In genomic region chr4:1837069-1837468, GRCh38 we compare ENCODE assay signal across 32 cellular contexts.
"Had no signal": no experiment of that assay in that cellular context is flagged by ENCODE, and none has a peak within 500 bp of the region (broad histone marks: within the 10 kb centered on the region; RNA-seq: fewer than 3 reads in every experiment).

No MANE protein-coding gene starts in this region.

- H3K4me1 Mint-ChIP-seq: brain had no signal

- DNase-seq: activated B cell treated with CpG ODN at 0.5 μM for 24 hours; activated CD4-positive, alpha-beta memory T cell treated with anti-CD3 and anti-CD28 coated beads, Interleukin-2, amount 10 ng/mL, durations not matched to agents 7 days and 5 days; activated CD4-positive, alpha-beta T cell treated with anti-CD3 and anti-CD28 coated beads for 48 hours; activated CD8-positive, alpha-beta memory T cell treated with anti-CD3 and anti-CD28 coated beads, Interleukin-2, amount 50 U/mL, for 48 hours; activated gamma-delta T cell; activated naive CD4-positive, alpha-beta T cell; activated naive CD4-positive, alpha-beta T cell treated with anti-CD3 and anti-CD28 coated beads, Interleukin-2, amount 10 ng/mL, durations not matched to agents 7 days and 5 days; activated naive CD8-positive, alpha-beta T cell treated with anti-CD3 and anti-CD28 coated beads, Interleukin-2, amount 10 ng/mL, durations not matched to agents 7 days and 5 days; activated T-cell treated with anti-CD3 and anti-CD28 coated beads for 4 hours; activated T-cell treated with anti-CD3 and anti-CD28 coated beads, Interleukin-2, amount 50 U/mL, for 24 hours; activated T-cell treated with anti-CD3 and anti-CD28 coated beads, Interleukin-2, amount 50 U/mL, for 72 hours; cortex of kidney; dermis blood vessel endothelial cell; effector CD4-positive, alpha-beta T cell; effector memory CD8-positive, alpha-beta T cell; erythroblast; esophagus squamous epithelium; foreskin melanocyte; T-helper 1 cell; T-helper 17 cell; T1000; WERI-Rb-1 had no signal

- H3K4me3 ChIP-seq: ascending aorta, breast epithelium, cardiac muscle cell, esophagus squamous epithelium, gastroesophageal sphincter had no signal

- H3K9me3 ChIP-seq: ascending aorta, breast epithelium, esophagus squamous epithelium, gastroesophageal sphincter had no signal

- H3K27ac Mint-ChIP-seq: activated B cell treated with CpG ODN at 0.5 μM for 24 hours; activated CD4-positive, alpha-beta memory T cell treated with anti-CD3 and anti-CD28 coated beads, Interleukin-2, amount 10 ng/mL, durations not matched to agents 7 days and 5 days; activated naive CD4-positive, alpha-beta T cell treated with anti-CD3 and anti-CD28 coated beads, Interleukin-2, amount 10 ng/mL, durations not matched to agents 7 days and 5 days; activated naive CD8-positive, alpha-beta T cell treated with anti-CD3 and anti-CD28 coated beads, Interleukin-2, amount 10 ng/mL, durations not matched to agents 7 days and 5 days; activated T-cell treated with anti-CD3 and anti-CD28 coated beads, Interleukin-2, amount 50 U/mL, for 24 hours; activated T-cell treated with anti-CD3 and anti-CD28 coated beads, Interleukin-2, amount 50 U/mL, for 72 hours; brain; effector memory CD8-positive, alpha-beta T cell; T-helper 2 cell treated with Interferon-gamma antibody and Interleukin-4, amounts not matched to agents 5 μg/mL and 100 μg/mL, for 36 hours had no signal

- H3K27ac ChIP-seq: ascending aorta, breast epithelium, cardiac muscle cell, esophagus squamous epithelium, gastroesophageal sphincter, WERI-Rb-1 had no signal

- H3K27me3 ChIP-seq: ascending aorta, breast epithelium, cardiac muscle cell, esophagus squamous epithelium, gastroesophageal sphincter had no signal

- H3K4me1 ChIP-seq: breast epithelium, esophagus squamous epithelium had no signal

- ATAC-seq: activated CD4-positive, CD25-positive, alpha-beta regulatory T cell treated with anti-CD3 and anti-CD28 coated beads, Interleukin-2, amount 50 U/mL, for 24 hours; activated naive CD4-positive, alpha-beta T cell treated with anti-CD3 and anti-CD28 coated beads, Interleukin-2, amount 50 U/mL, for 72 hours; activated T-cell treated with anti-CD3 and anti-CD28 coated beads, Interleukin-2, amount 50 U/mL, for 72 hours; effector memory CD8-positive, alpha-beta T cell; gastroesophageal sphincter; T-helper 17 cell had no signal

- H3K4me3 Mint-ChIP-seq: activated B cell treated with CpG ODN at 0.5 μM for 24 hours; activated CD4-positive, alpha-beta memory T cell treated with anti-CD3 and anti-CD28 coated beads, Interleukin-2, amount 10 ng/mL, durations not matched to agents 7 days and 5 days; activated naive CD4-positive, alpha-beta T cell treated with anti-CD3 and anti-CD28 coated beads, Interleukin-2, amount 10 ng/mL, durations not matched to agents 7 days and 5 days; activated naive CD8-positive, alpha-beta T cell treated with anti-CD3 and anti-CD28 coated beads, Interleukin-2, amount 10 ng/mL, durations not matched to agents 7 days and 5 days; activated T-cell treated with anti-CD3 and anti-CD28 coated beads, Interleukin-2, amount 50 U/mL, for 24 hours; activated T-cell treated with anti-CD3 and anti-CD28 coated beads, Interleukin-2, amount 50 U/mL, for 72 hours; brain; central memory CD8-positive, alpha-beta T cell; effector memory CD8-positive, alpha-beta T cell; T-helper 17 cell; T-helper 2 cell treated with Interferon-gamma antibody and Interleukin-4, amounts not matched to agents 5 μg/mL and 100 μg/mL, for 36 hours had no signal

- H3K9me3 Mint-ChIP-seq: activated B cell treated with CpG ODN at 0.5 μM for 24 hours; activated CD4-positive, alpha-beta memory T cell treated with anti-CD3 and anti-CD28 coated beads, Interleukin-2, amount 10 ng/mL, durations not matched to agents 7 days and 5 days; activated naive CD4-positive, alpha-beta T cell treated with anti-CD3 and anti-CD28 coated beads, Interleukin-2, amount 10 ng/mL, durations not matched to agents 7 days and 5 days; activated naive CD4-positive, alpha-beta T cell treated with anti-CD3 and anti-CD28 coated beads, Interleukin-2, amount 50 U/mL, for 72 hours; activated naive CD8-positive, alpha-beta T cell treated with anti-CD3 and anti-CD28 coated beads, Interleukin-2, amount 10 ng/mL, durations not matched to agents 7 days and 5 days; activated T-cell treated with anti-CD3 and anti-CD28 coated beads, Interleukin-2, amount 50 U/mL, for 24 hours; activated T-cell treated with anti-CD3 and anti-CD28 coated beads, Interleukin-2, amount 50 U/mL, for 72 hours; brain; central memory CD8-positive, alpha-beta T cell; effector memory CD8-positive, alpha-beta T cell; T-helper 2 cell treated with Interferon-gamma antibody and Interleukin-4, amounts not matched to agents 5 μg/mL and 100 μg/mL, for 36 hours had no signal

- FAIRE-seq: colon had no signal

- H3K27me3 Mint-ChIP-seq: activated B cell treated with CpG ODN at 0.5 μM for 24 hours; activated CD4-positive, alpha-beta memory T cell treated with anti-CD3 and anti-CD28 coated beads, Interleukin-2, amount 10 ng/mL, durations not matched to agents 7 days and 5 days; activated naive CD4-positive, alpha-beta T cell treated with anti-CD3 and anti-CD28 coated beads, Interleukin-2, amount 10 ng/mL, durations not matched to agents 7 days and 5 days; activated naive CD8-positive, alpha-beta T cell treated with anti-CD3 and anti-CD28 coated beads, Interleukin-2, amount 10 ng/mL, durations not matched to agents 7 days and 5 days; activated T-cell treated with anti-CD3 and anti-CD28 coated beads, Interleukin-2, amount 50 U/mL, for 24 hours; brain; central memory CD8-positive, alpha-beta T cell; effector memory CD8-positive, alpha-beta T cell; T-helper 17 cell had no signal
